Comparison of ENCODE assay signal across 21 cellular contexts in genomic region chr7:115146148-115146547, GRCh38.
DNase-seq lines count a peak whose midpoint lies in the region; ATAC-seq and TF ChIP-seq lines count a peak whose summit lies in the region.
"Had no signal": no experiment of that assay in that cellular context is flagged by ENCODE, and none has a peak within 500 bp of the region (broad histone marks: within the 10 kb centered on the region; RNA-seq: fewer than 3 reads in every experiment).

No MANE protein-coding gene starts in this region.

- H3K9me3 ChIP-seq in PC-9 (ENCODE audit: insufficient read depth, low read depth) (peaks cover 9% of the 10 kb centered on the region), esophagus muscularis mucosa (no peaks in the 10 kb centered on the region)
- H3K9me3 ChIP-seq in CD8-positive, alpha-beta memory T cell (ENCODE audit: low read length), result no peaks in the 10 kb centered on the region
- H3K9me3 ChIP-seq: Caco-2, right atrium auricular region, vagina had no signal

- no peaks in the 10 kb centered on the region for H3K36me3 ChIP-seq in PC-9 (ENCODE audit: low read depth)
- H3K36me3 ChIP-seq in esophagus muscularis mucosa, result no peaks in the 10 kb centered on the region
- H3K36me3 ChIP-seq in CD8-positive, alpha-beta memory T cell (ENCODE audit: insufficient read depth, low read length), result no peaks in the 10 kb centered on the region
- H3K36me3 ChIP-seq: right atrium auricular region, vagina had no signal

- H3K9me2 ChIP-seq in PC-9 (ENCODE audit: insufficient read depth), result no peaks in the 10 kb centered on the region

- WGBS in esophagus muscularis mucosa, result 93% methylated on average over 3 of the region's 3 CpGs

- H3K27me3 ChIP-seq in PC-9 (ENCODE audit: insufficient read depth, low read depth), result no peaks in the 10 kb centered on the region
- no peaks in the 10 kb centered on the region for H3K27me3 ChIP-seq in foreskin keratinocyte
- H3K27me3 ChIP-seq in esophagus muscularis mucosa, result no peaks in the 10 kb centered on the region
- H3K27me3 ChIP-seq in CD8-positive, alpha-beta memory T cell (ENCODE audit: insufficient read depth, low read length, poor library complexity, severe bottlenecking), result no peaks in the 10 kb centered on the region
- H3K27me3 ChIP-seq: right atrium auricular region, vagina had no signal

- TF ChIP-seq POLR2A in esophagus muscularis mucosa (IDR thresholded peaks at IDR 0.05; ENCODE audit: low read depth), result no peak

- no peaks in the 10 kb centered on the region for H3K9me3 Mint-ChIP-seq in CD8-positive, alpha-beta memory T cell
- H3K9me3 Mint-ChIP-seq: brain; stimulated activated naive CD8-positive, alpha-beta T cell treated with anti-CD3 and anti-CD28 coated beads, Interleukin-15, amount 100 ng/mL, for 72 hours had no signal

- H3F3A ChIP-seq in PC-9 (ENCODE audit: insufficient read depth, low read depth), result peaks cover 18% of the 10 kb centered on the region

- no peak for TF ChIP-seq EP300 in esophagus muscularis mucosa (IDR thresholded peaks at IDR 0.05)

- POLR2A ChIA-PET in PC-9 (lab: Charles Lee; ENCODE audit: unreplicated experiment), result interaction anchor here (0.7 kb wide), 1 partner anchor 21 kb away, joined by 6 read pairs; no protein-coding TSS in a partner anchor
- POLR2A ChIA-PET in CD8-positive, alpha-beta memory T cell (lab: Charles Lee), result no interaction called here

- H2AFZ ChIP-seq in PC-9, result no peak overlapping the region

- peak overlapping the region; percentile 85 for H3K4me2 ChIP-seq in PC-9

- intact Hi-C loops in PC-9 (cut with micrococcal nuclease; ENCODE audit: unreplicated experiment) (loop anchor here (1.0 to 5.0 kb wide), 5 partner anchors 19 to 244 kb away; no protein-coding TSS in a partner anchor), esophagus muscularis mucosa (cut with DNase I) (no loop called here)

- TF ChIP-seq CTCF in PC-9 (conservative IDR thresholded peaks at IDR 0.05) (0 out of 2 replicates have a peak, but pooled peaks have one; percentile 16), foreskin keratinocyte (conservative IDR thresholded peaks at IDR 0.05) (no peak), esophagus muscularis mucosa (IDR thresholded peaks at IDR 0.05) (no peak)

- H3K27me3 Mint-ChIP-seq in CD8-positive, alpha-beta memory T cell, result no peaks in the 10 kb centered on the region
- H3K27me3 Mint-ChIP-seq: brain; stimulated activated naive CD8-positive, alpha-beta T cell treated with anti-CD3 and anti-CD28 coated beads, Interleukin-15, amount 100 ng/mL, for 72 hours had no signal

- no TSS peak for BruUV-seq in PC-9 (replicated peaks; lab: Mats Ljungman, UMichigan)

- DNase-seq in PC-9, result peak; percentile 81 to 96
- DNase-seq in foreskin keratinocyte, result peak; percentile 64 to 86
- peak; percentile 70 for DNase-seq in renal cortical epithelial cell (ENCODE audit: low read depth)
- no peak for DNase-seq in esophagus muscularis mucosa (ENCODE audit: extremely low spot score)
- DNase-seq in Kasumi-1 (lab: John Stamatoyannopoulos, UW), result no peak
- DNase-seq in CD8-positive, alpha-beta memory T cell, result no peak
- DNase-seq: activated CD4-positive, alpha-beta T cell treated with anti-CD3 and anti-CD28 coated beads, Interleukin-2, amount 50 U/mL, for 1 hour; activated T-cell treated with anti-CD3 and anti-CD28 coated beads, Interleukin-2, amount 50 U/mL, for 1 hour; Caco-2; dermis blood vessel endothelial cell; midbrain; NCI-H1092; NCI-H2171; stimulated activated naive CD8-positive, alpha-beta T cell treated with anti-CD3 and anti-CD28 coated beads, Interleukin-15, amount 100 ng/mL, for 72 hours; SW 1271 had no signal

- no peaks in the 10 kb centered on the region for H4K20me1 ChIP-seq in PC-9 (ENCODE audit: insufficient read depth)

- no peak overlapping the region for H3K27ac Mint-ChIP-seq in CD8-positive, alpha-beta memory T cell
- H3K27ac Mint-ChIP-seq: activated naive CD8-positive, alpha-beta T cell; brain; stimulated activated naive CD8-positive, alpha-beta T cell treated with anti-CD3 and anti-CD28 coated beads, Interleukin-15, amount 100 ng/mL, for 72 hours had no signal

- no peaks in the 10 kb centered on the region for H3K4me1 Mint-ChIP-seq in CD8-positive, alpha-beta memory T cell
- H3K4me1 Mint-ChIP-seq: brain; stimulated activated naive CD8-positive, alpha-beta T cell treated with anti-CD3 and anti-CD28 coated beads, Interleukin-15, amount 100 ng/mL, for 72 hours had no signal

- ATAC-seq in GM18511 (IDR thresholded peaks at IDR 0.05; ENCODE audit: unreplicated experiment) (peak; percentile 36), foreskin keratinocyte (peak; percentile 85), HG02571 (IDR thresholded peaks at IDR 0.05; ENCODE audit: unreplicated experiment) (no peak)
- ATAC-seq: stimulated activated naive CD8-positive, alpha-beta T cell treated with anti-CD3 and anti-CD28 coated beads, Interleukin-15, amount 100 ng/mL, for 72 hours had no signal

- H3K79me2 ChIP-seq in PC-9 (ENCODE audit: low read depth), result no peaks in the 10 kb centered on the region

- CTCF ChIA-PET in PC-9 (lab: Charles Lee), result interaction anchor here (0.6 kb wide), 1 partner anchor 1060 kb away, joined by 3 read pairs; no protein-coding TSS in a partner anchor
- CTCF ChIA-PET in CD8-positive, alpha-beta memory T cell (lab: Charles Lee), result no interaction called here

- peaks cover 0 to under 1% (median 0%) of the 10 kb centered on the region in 3 donors for H3K36me3 Mint-ChIP-seq in CD8-positive, alpha-beta memory T cell
- H3K36me3 Mint-ChIP-seq: activated naive CD8-positive, alpha-beta T cell; brain had no signal

- H3K4me3 ChIP-seq in PC-9 (peak overlapping the region; percentile 40; the same call in 1 of the 2 replicates), esophagus muscularis mucosa (no peak overlapping the region)
- no peak overlapping the region for H3K4me3 ChIP-seq in CD8-positive, alpha-beta memory T cell (ENCODE audit: low read length)
- H3K4me3 ChIP-seq: right atrium auricular region, vagina had no signal

- H3K4me1 ChIP-seq in PC-9 (replicated peaks; ENCODE audit: insufficient read depth), result peaks cover 34% of the 10 kb centered on the region
- H3K4me1 ChIP-seq in foreskin keratinocyte, result peaks cover 8% of the 10 kb centered on the region
- H3K4me1 ChIP-seq in esophagus muscularis mucosa, result no peaks in the 10 kb centered on the region
- H3K4me1 ChIP-seq in CD8-positive, alpha-beta memory T cell (ENCODE audit: insufficient read depth, low read length), result no peaks in the 10 kb centered on the region
- H3K4me1 ChIP-seq: right atrium auricular region had no signal

- H3K4me3 Mint-ChIP-seq in CD8-positive, alpha-beta memory T cell, result no peak overlapping the region
- H3K4me3 Mint-ChIP-seq: activated naive CD8-positive, alpha-beta T cell; brain; stimulated activated naive CD8-positive, alpha-beta T cell treated with anti-CD3 and anti-CD28 coated beads, Interleukin-15, amount 100 ng/mL, for 72 hours had no signal

- H3K27ac ChIP-seq in PC-9 (peak overlapping the region; percentile 95), foreskin keratinocyte (no peak overlapping the region), esophagus muscularis mucosa (replicated peaks in 1 of 4) (no peak overlapping the region)
- no peak overlapping the region for H3K27ac ChIP-seq in CD8-positive, alpha-beta memory T cell (ENCODE audit: low read depth, low read length)
- H3K27ac ChIP-seq: right atrium auricular region, vagina had no signal

Comparison
In these comparisons a context has a peak if more than half of its experiments do, and no peak if none do; other contexts are left out.
1. DNase-seq: peak in PC-9 (2 of 2), foreskin keratinocyte (2 of 2) and renal cortical epithelial cell (single experiment); none in esophagus muscularis mucosa (single experiment), Kasumi-1 (0 of 2) and CD8-positive, alpha-beta memory T cell (0 of 5).